Comparison of ENCODE assay signal across 1 cellular context in genomic region chr14:23252420-23253333, GRCh38.
TF ChIP-seq lines count a peak whose summit lies in the region.

No MANE protein-coding gene starts in this region.

TF ChIP-seq in H1, 55 proteins besides CTCF, POLR2A, EP300 and RAD21:
- TF ChIP-seq TEAD4 (IDR thresholded peaks at IDR 0.05; ENCODE audit: low read depth, low read length) (0 out of 2 replicates have a peak, but pooled peaks have one; percentile 7), HDAC2 (IDR thresholded peaks at IDR 0.05; ENCODE audit: borderline replicate concordance in 1 of 2, low read depth in 2 of 2, low read length in 2 of 2) (0 out of 4 replicates have a peak, but pooled peaks of 1 of the 2 experiments have one; percentile 13), CHD1 (IDR thresholded peaks at IDR 0.05; ENCODE audit: low read depth, low read length) (no peak), POU5F1 (IDR thresholded peaks at IDR 0.05; ENCODE audit: low read depth, low read length) (peak; percentile 82), ATF2 (IDR thresholded peaks at IDR 0.05; ENCODE audit: low read length) (peak; percentile 60), CEBPB (IDR thresholded peaks at IDR 0.05; ENCODE audit: low read depth, low read length) (peak; percentile 84), BACH1 (IDR thresholded peaks at IDR 0.05; ENCODE audit: low read length) (peak; percentile 47; the same call in 1 of the 2 replicates), RFX5 (IDR thresholded peaks at IDR 0.05; ENCODE audit: borderline replicate concordance, low read depth, low read length) (no peak), SP1 (IDR thresholded peaks at IDR 0.05; ENCODE audit: low read depth, low read length) (peak; percentile 48; the same call in 1 of the 2 replicates)
- TF ChIP-seq, protein P1, sequence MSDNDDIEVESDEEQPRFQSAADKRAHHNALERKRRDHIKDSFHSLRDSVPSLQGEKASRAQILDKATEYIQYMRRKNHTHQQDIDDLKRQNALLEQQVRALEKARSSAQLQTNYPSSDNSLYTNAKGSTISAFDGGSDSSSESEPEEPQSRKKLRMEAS (IDR thresholded peaks at IDR 0.05) = no peak
